Comparison of ENCODE assay signal across 24 cellular contexts in the genomic region with DNA sequence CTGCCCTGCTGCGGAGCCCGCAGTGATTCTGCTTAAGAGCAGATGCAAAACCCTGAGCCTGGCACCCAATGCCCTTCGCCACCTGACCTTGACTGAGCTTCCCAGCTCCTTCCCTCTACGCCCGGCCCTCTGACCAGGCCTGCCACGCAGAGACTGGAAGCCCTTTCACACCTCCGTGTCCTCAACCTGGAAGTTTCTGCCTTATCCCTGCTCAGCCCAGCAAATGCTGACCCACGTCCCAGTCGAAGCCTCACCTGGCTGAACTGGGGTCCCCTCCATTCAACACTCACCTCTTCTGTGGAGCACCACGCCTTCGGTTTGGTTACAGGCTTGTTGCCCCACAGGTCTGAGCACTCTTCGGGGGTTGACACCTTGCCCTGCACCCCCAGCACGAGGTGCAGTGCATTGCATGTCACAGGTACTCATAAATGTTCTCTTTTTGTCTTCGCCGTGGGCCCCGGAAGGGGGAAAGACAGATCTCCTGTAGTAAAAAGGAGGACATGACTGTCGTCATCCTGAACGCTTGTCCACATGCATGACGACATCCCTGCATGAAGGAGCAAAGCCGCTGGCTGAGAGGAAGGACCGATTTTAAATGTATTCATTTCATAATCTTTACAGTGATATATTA.
DNase-seq lines count a peak whose midpoint lies in the region; ATAC-seq, FAIRE-seq and TF ChIP-seq lines count a peak whose summit lies in the region.
"Had no signal": no experiment of that assay in that cellular context is flagged by ENCODE, and none has a peak within 500 bp of the region (broad histone marks: within the 10 kb centered on the region; RNA-seq: fewer than 3 reads in every experiment).

No MANE protein-coding gene starts in this region.

- H3K56ac ChIP-seq in mesendoderm (ENCODE audit: low read length), result no peak overlapping the region

- peaks cover 2% of the 10 kb centered on the region for H3K27me3 Mint-ChIP-seq in brain

- intact Hi-C loops in HepG2 (cut with micrococcal nuclease; ENCODE audit: unreplicated experiment), result no loop called here
- intact Hi-C loops in sigmoid colon (cut with DNase I), result no loop called here

- no peaks in the 10 kb centered on the region for H3K79me1 ChIP-seq in mesendoderm (ENCODE audit: low read length)

- H3K4ac ChIP-seq in mesendoderm (ENCODE audit: low read depth, low read length), result no peak overlapping the region

- CTCF ChIA-PET in HepG2 (lab: Yijun Ruan, JAX; ENCODE audit: low intra/inter-chr PET ratio, low total read pairs), result no interaction called here

- no peak overlapping the region for H4K8ac ChIP-seq in mesendoderm (ENCODE audit: low read depth, low read length)

- no peak for TF ChIP-seq CTCF in WERI-Rb-1 (IDR thresholded peaks at IDR 0.05; ENCODE audit: low read depth, low read length)
- no peak for TF ChIP-seq CTCF in brain (conservative IDR thresholded peaks at IDR 0.05)
- no peak for TF ChIP-seq CTCF in HepG2 (CRISPR knock-in tag; IDR thresholded peaks at IDR 0.05)
- no peak for TF ChIP-seq CTCF in sigmoid colon (IDR thresholded peaks at IDR 0.05)

- H3K4me3 Mint-ChIP-seq in brain, result peak overlapping the region in 1 of 5 experiments; percentile 2
- H3K4me3 Mint-ChIP-seq: B cell; CD8-positive, alpha-beta memory T cell had no signal

- H3K4me2 ChIP-seq in HepG2 (ENCODE audit: low read depth, low read length) (no peak overlapping the region), mesendoderm (ENCODE audit: low read length) (no peak overlapping the region)
- H3K4me2 ChIP-seq: SK-N-SH had no signal

- H4K20me1 ChIP-seq in HepG2 (ENCODE audit: insufficient read depth, low read length), result no peaks in the 10 kb centered on the region

- 20% methylated on average over 21 of the region's 21 CpGs for WGBS in HepG2 (ENCODE audit: low lambda C conversion rate)
- WGBS in sigmoid colon, 2 donors, result 70 to 87% methylated on average over 21 of the region's 21 CpGs
- no CpG with 5 or more reads among the region's 21 CpGs for WGBS in mesendoderm (ENCODE audit: extremely low coverage, insufficient coverage, low lambda C conversion rate)

- no peak for ATAC-seq in HepG2
- no peak for ATAC-seq in HG03460 (IDR thresholded peaks at IDR 0.05; ENCODE audit: unreplicated experiment)

- no peaks in the 10 kb centered on the region for H3K79me2 ChIP-seq in HepG2 (ENCODE audit: insufficient read depth, low read length)
- no peaks in the 10 kb centered on the region for H3K79me2 ChIP-seq in mesendoderm (ENCODE audit: control insufficient read depth, insufficient read depth, low read length)

- H3K9me3 Mint-ChIP-seq in brain, result peaks cover 0 to 3% (median 0%) of the 10 kb centered on the region in 5 experiments
- H3K9me3 Mint-ChIP-seq: CD8-positive, alpha-beta memory T cell had no signal

- no peaks in the 10 kb centered on the region for H3K36me3 Mint-ChIP-seq in brain
- H3K36me3 Mint-ChIP-seq: CD8-positive, alpha-beta memory T cell had no signal

- in situ Hi-C loops in HepG2 (cut with HindIII; ENCODE audit: extremely low pct_ligation_motif_present, low pct_unique_long_range_greater_than_20kb), result no loop called here

- H3K4me1 Mint-ChIP-seq in brain, result peaks cover 77% of the 10 kb centered on the region
- H3K4me1 Mint-ChIP-seq: B cell had no signal

- H2BK15ac ChIP-seq in mesendoderm (replicated peaks; ENCODE audit: low read depth), result no peak overlapping the region

- no peaks in the 10 kb centered on the region for H3K9me3 ChIP-seq in WERI-Rb-1 (ENCODE audit: severe bottlenecking)
- no peaks in the 10 kb centered on the region for H3K9me3 ChIP-seq in HepG2 (ENCODE audit: low read length)
- H3K9me3 ChIP-seq in sigmoid colon, result no peaks in the 10 kb centered on the region
- H3K9me3 ChIP-seq: Peyer's patch, SK-N-SH had no signal

- no peak overlapping the region for H2BK120ac ChIP-seq in mesendoderm (ENCODE audit: low read depth, low read length)

- H3K23ac ChIP-seq in mesendoderm (ENCODE audit: low read length), result no peak overlapping the region

- no peaks in the 10 kb centered on the region for H3K36me3 ChIP-seq in WERI-Rb-1
- no peaks in the 10 kb centered on the region for H3K36me3 ChIP-seq in HepG2 (replicated peaks in 1 of 2; ENCODE audit: control insufficient read depth in 1 of 2, insufficient read depth in 2 of 2, low read length in 2 of 2)
- H3K36me3 ChIP-seq in sigmoid colon, result no peaks in the 10 kb centered on the region
- H3K36me3 ChIP-seq in mesendoderm (ENCODE audit: control insufficient read depth, insufficient read depth, low read length), result no peaks in the 10 kb centered on the region
- H3K36me3 ChIP-seq: Peyer's patch had no signal

- no peak overlapping the region for H3K9ac ChIP-seq in HepG2 (ENCODE audit: insufficient read depth, low read depth, low read length)
- H3K9ac ChIP-seq in mesendoderm (ENCODE audit: low read length), result no peak overlapping the region
- H3K9ac ChIP-seq: SK-N-SH had no signal

- POLR2A ChIA-PET in HepG2 (lab: Yijun Ruan, JAX), result no interaction called here

- H3K27ac Mint-ChIP-seq in brain, result peak overlapping the region; percentile 93 to 99 (median 97)
- H3K27ac Mint-ChIP-seq: B cell had no signal

- H3K4me1 ChIP-seq in HepG2 (ENCODE audit: insufficient read depth, low read length) (no peaks in the 10 kb centered on the region), sigmoid colon (peaks cover 0 to 19% (median 15%) of the 10 kb centered on the region in 4 donors), mesendoderm (ENCODE audit: control insufficient read depth, low read depth, low read length) (no peaks in the 10 kb centered on the region)

- FAIRE-seq in HepG2 (lab: Jason Lieb, UNC), result no peak
- FAIRE-seq: GM12891, H54 had no signal

- no peak overlapping the region for H2AFZ ChIP-seq in HepG2 (ENCODE audit: low read length)

- TF ChIP-seq RAD21 in HepG2 (CRISPR knock-in tag; IDR thresholded peaks at IDR 0.05), result no peak

- H3K4me3 ChIP-seq in WERI-Rb-1 (ENCODE audit: low read depth, low read length) (no peak overlapping the region), HepG2 (replicated peaks in 1 of 3; ENCODE audit: insufficient read depth in 1 of 3, low read depth in 2 of 3, low read length in 3 of 3) (no peak overlapping the region), sigmoid colon (no peak overlapping the region), mesendoderm (ENCODE audit: low read length) (no peak overlapping the region)
- H3K4me3 ChIP-seq: Peyer's patch had no signal

- no peak for TF ChIP-seq EP300 in HepG2 (IDR thresholded peaks at IDR 0.05; ENCODE audit: low read depth in 2 of 2, low read length in 2 of 2)
- TF ChIP-seq EP300 in HepG2 (CRISPR knock-in tag; IDR thresholded peaks at IDR 0.05; ENCODE audit: borderline replicate concordance), result no peak
- no peak for TF ChIP-seq EP300 in sigmoid colon (IDR thresholded peaks at IDR 0.05)

- DNase-seq in WERI-Rb-1 (no peak), HepG2 (ENCODE audit: low spot score) (no peak), sigmoid colon (peak; percentile 55), NCI-H446 (lab: John Stamatoyannopoulos, UW) (no peak), mesendoderm (no peak)
- DNase-seq: CD8-positive, alpha-beta memory T cell; DMS 273 treated with DMSO at 0.1 percent for 48 hours; DMS79; EL; GF-D8; KBM-7; MV-4-11; NCI-H2029; NCI-H446 treated with DMSO at 0.1 percent for 48 hours; NCI-H526; SK-N-SH; SW 1271 had no signal

- H2BK5ac ChIP-seq in mesendoderm (ENCODE audit: low read length), result no peak overlapping the region

- H3K27me3 ChIP-seq in WERI-Rb-1 (ENCODE audit: insufficient read depth, low read depth, severe bottlenecking) (no peaks in the 10 kb centered on the region), HepG2 (ENCODE audit: control insufficient read depth in 1 of 2, insufficient read depth in 2 of 2, low read length in 2 of 2) (peaks cover 11 to 74% of the 10 kb centered on the region in 2 experiments; a peak in 4 of 5 replicates), sigmoid colon (no peaks in the 10 kb centered on the region), mesendoderm (ENCODE audit: insufficient read depth, low read length, poor library complexity) (no peaks in the 10 kb centered on the region)
- H3K27me3 ChIP-seq: Peyer's patch had no signal

- H2AK5ac ChIP-seq in mesendoderm (ENCODE audit: low read length), result no peak overlapping the region

- no peak overlapping the region for H3K18ac ChIP-seq in mesendoderm (ENCODE audit: low read length)

- BruUV-seq in HepG2 (replicated peaks; lab: Mats Ljungman, UMichigan), result no TSS peak

- no peak for TF ChIP-seq POLR2A in HepG2 (IDR thresholded peaks at IDR 0.05; ENCODE audit: insufficient read depth in 1 of 2, low read depth in 2 of 2, low read length in 2 of 2)
- no peak for TF ChIP-seq POLR2A in sigmoid colon (IDR thresholded peaks at IDR 0.05)

- H4K5ac ChIP-seq in mesendoderm (ENCODE audit: low read length), result no peak overlapping the region

- H3K27ac ChIP-seq in WERI-Rb-1, result peak overlapping the region; percentile 7; the same call in 1 of the 2 replicates
- no peak overlapping the region for H3K27ac ChIP-seq in HepG2 (ENCODE audit: extremely low read length, insufficient read depth, low read length)
- no peak overlapping the region for H3K27ac ChIP-seq in sigmoid colon
- no peak overlapping the region for H3K27ac ChIP-seq in mesendoderm (ENCODE audit: low read depth, low read length)
- H3K27ac ChIP-seq: C4-2B, Peyer's patch had no signal

TF ChIP-seq in HepG2, 621 proteins besides CTCF, POLR2A, EP300 and RAD21:
- no peak for TF ChIP-seq MEIS2 (CRISPR knock-in tag; IDR thresholded peaks at IDR 0.05)
- no peak for TF ChIP-seq MEF2D (CRISPR knock-in tag; IDR thresholded peaks at IDR 0.05)
- no peak for TF ChIP-seq ZNF224 (CRISPR knock-in tag; IDR thresholded peaks at IDR 0.05)
- TF ChIP-seq CREB1 (IDR thresholded peaks at IDR 0.05), result peak; percentile 57
- TF ChIP-seq CREB1 (CRISPR knock-in tag; IDR thresholded peaks at IDR 0.05), result no peak
- TF ChIP-seq MTF2 (CRISPR knock-in tag; IDR thresholded peaks at IDR 0.05; ENCODE audit: borderline replicate concordance), result no peak
- TF ChIP-seq ZNF335 (CRISPR knock-in tag; IDR thresholded peaks at IDR 0.05), result no peak
- no peak for TF ChIP-seq ZFP36L1 (CRISPR knock-in tag; IDR thresholded peaks at IDR 0.05)
- TF ChIP-seq RFXANK (CRISPR knock-in tag; IDR thresholded peaks at IDR 0.05), result no peak
- TF ChIP-seq ATF7 (IDR thresholded peaks at IDR 0.05), result peak; percentile 60
- no peak for TF ChIP-seq ATF7 (CRISPR knock-in tag; IDR thresholded peaks at IDR 0.05)
- no peak for TF ChIP-seq MAFG (CRISPR knock-in tag; IDR thresholded peaks at IDR 0.05)
- no peak for TF ChIP-seq RORA (CRISPR knock-in tag; IDR thresholded peaks at IDR 0.05)
- TF ChIP-seq ZNF598 (CRISPR knock-in tag; IDR thresholded peaks at IDR 0.05; ENCODE audit: borderline replicate concordance), result no peak
- TF ChIP-seq ZNF720 (CRISPR knock-in tag; IDR thresholded peaks at IDR 0.05), result no peak
